8 cellular contexts compared by ENCODE assay signal in genomic region chr6:27795697-27796494, GRCh38.
DNase-seq lines count a peak whose midpoint lies in the region; ATAC-seq and TF ChIP-seq lines count a peak whose summit lies in the region.

No MANE protein-coding gene starts in this region.

- ATAC-seq in GM18505 (IDR thresholded peaks at IDR 0.05; ENCODE audit: unreplicated experiment) = peak; percentile 66
- peak; percentile 47 for ATAC-seq in HG03342 (IDR thresholded peaks at IDR 0.05; ENCODE audit: unreplicated experiment)
- peak; percentile 85 for ATAC-seq in upper lobe of right lung

- H3K4me1 Mint-ChIP-seq in endodermal cell = peaks cover 23% of the 10 kb centered on the region

- peak; percentile 67 for TF ChIP-seq CTCF in AG09309 (IDR thresholded peaks at IDR 0.05; ENCODE audit: control insufficient read depth, insufficient read depth, low read depth, low read length, missing control alignments)
- peak; percentile 67 for TF ChIP-seq CTCF in WERI-Rb-1 (IDR thresholded peaks at IDR 0.05; ENCODE audit: low read depth, low read length)
- peak; percentile 85 for TF ChIP-seq CTCF in endodermal cell (conservative IDR thresholded peaks at IDR 0.05)
- TF ChIP-seq CTCF in upper lobe of right lung (IDR thresholded peaks at IDR 0.05) = peak; percentile 84

- H3K4me3 ChIP-seq in AG09309 (ENCODE audit: control insufficient read depth, low read depth, low read length) (no peak overlapping the region), WERI-Rb-1 (ENCODE audit: low read depth, low read length) (no peak overlapping the region), endodermal cell (ENCODE audit: low read length) (no peak overlapping the region), upper lobe of right lung (no peak overlapping the region)

- no peaks in the 10 kb centered on the region for H3K9me3 ChIP-seq in WERI-Rb-1 (ENCODE audit: severe bottlenecking)
- H3K9me3 ChIP-seq in endodermal cell (ENCODE audit: control insufficient read depth, low read length) = no peaks in the 10 kb centered on the region
- no peaks in the 10 kb centered on the region for H3K9me3 ChIP-seq in upper lobe of right lung

- H3K27me3 Mint-ChIP-seq in endodermal cell (ENCODE audit: insufficient read depth) = peaks cover 2% of the 10 kb centered on the region

- WGBS in endodermal cell (ENCODE audit: insufficient coverage in 1 of 2, insufficient read length in 1 of 2), 2 experiments = 0 to 1% methylated on average over 3 to 5 of the region's 5 CpGs

- no peaks in the 10 kb centered on the region for H3K27me3 ChIP-seq in WERI-Rb-1 (ENCODE audit: insufficient read depth, low read depth, severe bottlenecking)
- H3K27me3 ChIP-seq in endodermal cell (ENCODE audit: control insufficient read depth, insufficient read depth, low read length, poor library complexity, severe bottlenecking) = no peaks in the 10 kb centered on the region
- H3K27me3 ChIP-seq in upper lobe of right lung = peaks cover under 1% of the 10 kb centered on the region

- H3K27ac Mint-ChIP-seq in endodermal cell = no peak overlapping the region

- H3K36me3 ChIP-seq in WERI-Rb-1 (no peaks in the 10 kb centered on the region), endodermal cell (ENCODE audit: control insufficient read depth, insufficient read depth, low read length) (no peaks in the 10 kb centered on the region), upper lobe of right lung (no peaks in the 10 kb centered on the region)

- no peaks in the 10 kb centered on the region for H3K36me3 Mint-ChIP-seq in endodermal cell (ENCODE audit: low read depth)

- no peak overlapping the region for H3K27ac ChIP-seq in WERI-Rb-1
- H3K27ac ChIP-seq in endodermal cell (ENCODE audit: low read depth, low read length) = no peak overlapping the region
- H3K27ac ChIP-seq in upper lobe of right lung = no peak overlapping the region

- H3K4me3 Mint-ChIP-seq in endodermal cell = no peak overlapping the region

- H3K9me3 Mint-ChIP-seq in endodermal cell = no peaks in the 10 kb centered on the region

- TF ChIP-seq POLR2A in GM18505 (IDR thresholded peaks at IDR 0.05; ENCODE audit: borderline replicate concordance, extremely low read depth, insufficient read depth, insufficient read length) = no peak

- H3K4me1 ChIP-seq in endodermal cell (ENCODE audit: control insufficient read depth, insufficient read depth, low read length) (peaks cover 8% of the 10 kb centered on the region), upper lobe of right lung (peaks cover 5% of the 10 kb centered on the region)

- intact Hi-C loops in upper lobe of right lung (cut with DNase I) = no loop called here

- no peak overlapping the region for H3K9ac ChIP-seq in endodermal cell (ENCODE audit: extremely low read depth, low read length, poor library complexity, severe bottlenecking)

- DNase-seq in AG09309 (ENCODE audit: low read depth) = peak; percentile 77
- peak; percentile 93 for DNase-seq in NCI-H2227 treated with DMSO at 0.1 percent for 48 hours (lab: John Stamatoyannopoulos, UW)
- DNase-seq in WERI-Rb-1 = peak; percentile 66
- peak; percentile 80 for DNase-seq in endodermal cell
- peak; percentile 74 for DNase-seq in middle frontal gyrus (ENCODE audit: extremely low spot score, low spot score)
- no peak for DNase-seq in upper lobe of right lung
